In the genomic region with DNA sequence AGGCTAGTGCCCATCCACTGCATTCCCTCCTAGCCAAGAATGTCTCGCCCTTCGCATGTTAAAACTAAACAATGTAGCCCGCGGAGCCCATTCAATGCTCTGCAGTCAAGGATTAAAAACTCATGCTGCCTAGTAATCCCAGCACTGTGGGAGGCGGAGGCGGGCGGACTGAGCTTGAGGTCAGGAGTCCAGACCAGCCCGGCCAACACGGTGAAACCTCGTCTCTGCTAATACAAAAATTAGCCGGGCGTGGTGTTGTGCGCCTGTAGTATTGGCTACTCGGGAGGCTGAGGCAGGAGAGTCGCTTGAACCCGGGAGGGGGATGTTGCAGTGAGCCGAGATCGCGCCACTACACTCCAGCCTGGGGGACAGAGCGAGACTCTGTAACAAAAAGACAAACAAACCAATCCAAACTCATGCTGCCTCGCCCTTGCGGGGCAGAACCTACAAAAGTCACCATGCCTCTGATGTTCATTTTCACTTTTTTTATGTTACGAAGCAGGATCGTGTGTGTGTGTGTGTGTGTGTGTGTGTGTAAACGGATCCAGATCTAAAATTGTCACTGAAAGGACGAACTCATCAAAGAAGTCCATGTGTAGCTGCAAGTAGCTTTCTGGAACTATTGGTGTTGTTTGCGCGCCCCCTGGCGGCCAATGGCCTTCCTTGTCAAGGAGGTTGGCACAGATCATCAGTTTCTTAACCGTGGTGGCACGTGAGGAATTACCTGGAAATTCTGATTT, we compare ENCODE assay signal across 8 cellular contexts. TPM values are rescaled to one million over a fixed set of nuclear protein-coding genes. Genes with fewer than 3 reads are reported as not detected.
A peak's percentile ranks its signal among the peaks of the same experiment; 100 is the strongest.
DNase-seq lines count a peak whose midpoint lies in the region; ATAC-seq and TF ChIP-seq lines count a peak whose summit lies in the region.

No MANE protein-coding gene starts in this region.

- peak overlapping the region; percentile 84 for H3K4me3 Mint-ChIP-seq in glutamatergic neuron (ENCODE audit: unreplicated experiment)

- H3K4me1 Mint-ChIP-seq in glutamatergic neuron (ENCODE audit: low read depth, unreplicated experiment), result no peaks in the 10 kb centered on the region

- H3K36me3 Mint-ChIP-seq in glutamatergic neuron (ENCODE audit: unreplicated experiment), result no peaks in the 10 kb centered on the region

- H3K27me3 Mint-ChIP-seq in glutamatergic neuron (ENCODE audit: unreplicated experiment), result no peaks in the 10 kb centered on the region

- H3K27ac Mint-ChIP-seq in glutamatergic neuron (ENCODE audit: unreplicated experiment), result no peak overlapping the region

- no peaks in the 10 kb centered on the region for H3K9me3 Mint-ChIP-seq in glutamatergic neuron (ENCODE audit: unreplicated experiment)

- DNase-seq in GDM1 (lab: John Stamatoyannopoulos, UW) (peak; percentile 66), NCI-H1092 (lab: John Stamatoyannopoulos, UW) (peak; percentile 72), SKM-1 (lab: John Stamatoyannopoulos, UW; ENCODE audit: unreplicated experiment) (peak; percentile 61), glutamatergic neuron (peak; percentile 95), occipital lobe (lab: John Stamatoyannopoulos, UW) (peak; percentile 84), substantia nigra (lab: John Stamatoyannopoulos, UW) (peak; percentile 14 to 96 (median 79))
- DNase-seq in activated naive CD4-positive, alpha-beta T cell treated with anti-CD3 and anti-CD28 coated beads, Interleukin-2, amount 50 U/mL, for 16 hours, result peak; percentile 92

- TF ChIP-seq CTCF in glutamatergic neuron (IDR thresholded peaks at IDR 0.05; ENCODE audit: partially characterized antibody, unreplicated experiment), result peak; percentile 92

- no peak overlapping the region for H3K27ac ChIP-seq in substantia nigra (ENCODE audit: low read depth, low read length, poor library complexity, severe bottlenecking)

- ATAC-seq in GM21528 (IDR thresholded peaks at IDR 0.05; ENCODE audit: low FRiP score, unreplicated experiment), result no peak

RNA-seq across cellular contexts. Expression of a gene that starts 54.8 kb away (rescaled TPM):
- total RNA-seq in glutamatergic neuron (ENCODE audit: unreplicated experiment), result not detected
- 0.16 TPM for total RNA-seq in occipital lobe

RNA-seq across cellular contexts. Expression of a gene that starts 54.9 kb away (rescaled TPM):
- total RNA-seq in glutamatergic neuron (ENCODE audit: unreplicated experiment), result 134 TPM
- total RNA-seq in occipital lobe, result 109 TPM
